In genomic region chr7:50780436-50780835, GRCh38 we compare ENCODE assay signal across 25 cellular contexts. TPM values are rescaled to one million over a fixed set of nuclear protein-coding genes. Genes with fewer than 3 reads are reported as not detected.
DNase-seq lines count a peak whose midpoint lies in the region; ATAC-seq, FAIRE-seq and TF ChIP-seq lines count a peak whose summit lies in the region.
"Had no signal": no experiment of that assay in that cellular context is flagged by ENCODE, and none has a peak within 500 bp of the region (broad histone marks: within the 10 kb centered on the region; RNA-seq: fewer than 3 reads in every experiment).

No MANE protein-coding gene starts in this region.

- peaks cover 12% of the 10 kb centered on the region for H3K27me3 Mint-ChIP-seq in activated naive CD4-positive, alpha-beta T cell treated with anti-CD3 and anti-CD28 coated beads, Interleukin-2, amount 50 U/mL, for 24 hours

- peaks cover 4% of the 10 kb centered on the region for H3K4me1 ChIP-seq in endothelial cell of umbilical vein (ENCODE audit: control insufficient read depth, extremely low read depth, insufficient read depth, low read length)

- no peak for TF ChIP-seq EP300 in neural cell (conservative IDR thresholded peaks at IDR 0.05; ENCODE audit: poor library complexity, severe bottlenecking)

- TF ChIP-seq POLR2A in endothelial cell of umbilical vein (IDR thresholded peaks at IDR 0.05; ENCODE audit: low read depth, low read length): no peak

- no peak for DNase-seq in activated naive CD4-positive, alpha-beta T cell treated with anti-CD3 and anti-CD28 coated beads, Interleukin-2, amount 50 U/mL, for 72 hours (ENCODE audit: low spot score in 2 of 2)
- no peak for DNase-seq in endothelial cell of umbilical vein (ENCODE audit: low read depth, low spot score)
- DNase-seq in D721Med (ENCODE audit: insufficient read length, low spot score): no peak
- DNase-seq in AG20443 (ENCODE audit: low spot score): no peak
- DNase-seq: CD8-positive, alpha-beta memory T cell; DND-41; H7; Karpas-422; NCI-H1092; NCI-H1417 treated with DMSO at 0.1 percent for 48 hours; NCI-H1694 treated with DMSO at 0.1 percent for 48 hours; NCI-H2081; NCI-H2171 treated with DMSO at 0.1 percent for 48 hours; NCI-H524 treated with DMSO at 0.1 percent for 48 hours; NCI-H774; SIG-M5 had no signal

- no peak for ATAC-seq in activated naive CD4-positive, alpha-beta T cell treated with anti-CD3 and anti-CD28 coated beads, Interleukin-2, amount 50 U/mL, for 72 hours
- ATAC-seq in HG03025 (IDR thresholded peaks at IDR 0.05; ENCODE audit: low FRiP score, unreplicated experiment): no peak
- ATAC-seq: HepG2 had no signal

- H2AFZ ChIP-seq in endothelial cell of umbilical vein (ENCODE audit: low read depth, low read length) (no peak overlapping the region), neural cell (ENCODE audit: low read depth, low read length) (no peak overlapping the region)

- H3K27ac ChIP-seq in endothelial cell of umbilical vein (ENCODE audit: insufficient read depth, low read depth, low read length) (no peak overlapping the region), neural cell (ENCODE audit: low read length) (no peak overlapping the region)
- H3K27ac ChIP-seq: SK-N-MC had no signal

- H3K9ac ChIP-seq in endothelial cell of umbilical vein (replicated peaks; ENCODE audit: extremely low read depth, insufficient read depth, low read length): no peak overlapping the region
- no peak overlapping the region for H3K9ac ChIP-seq in neural cell (ENCODE audit: low read length)

- CTCF ChIA-PET in endothelial cell of umbilical vein (lab: Charles Lee): interaction anchor here (1.9 kb wide), 1 partner anchor 361 kb away, joined by 5 read pairs; no protein-coding TSS in a partner anchor

- TF ChIP-seq CTCF in endothelial cell of umbilical vein (IDR thresholded peaks at IDR 0.05; ENCODE audit: extremely low read depth in 1 of 2, insufficient read depth in 1 of 2, low read depth in 1 of 2, low read length in 2 of 2) (no peak), neural cell (IDR thresholded peaks at IDR 0.05; ENCODE audit: poor library complexity, severe bottlenecking) (no peak), D721Med (IDR thresholded peaks at IDR 0.05; ENCODE audit: insufficient read depth, missing control alignments) (no peak)

- no TSS peak for BruUV-seq in endothelial cell of umbilical vein (replicated peaks; lab: Mats Ljungman, UMichigan)

- peaks cover 26% of the 10 kb centered on the region for H3K4me1 Mint-ChIP-seq in activated naive CD4-positive, alpha-beta T cell treated with anti-CD3 and anti-CD28 coated beads, Interleukin-2, amount 50 U/mL, for 24 hours

- H3K4me3 Mint-ChIP-seq in activated naive CD4-positive, alpha-beta T cell treated with anti-CD3 and anti-CD28 coated beads, Interleukin-2, amount 50 U/mL, for 24 hours: peak overlapping the region; percentile 76

- peak; percentile 33 for FAIRE-seq in endothelial cell of umbilical vein (lab: Jason Lieb, UNC)
- FAIRE-seq in D721Med (lab: Jason Lieb, UNC): no peak
- FAIRE-seq: A204.1, GM12892, GM19239, HepG2, RCC 7860 had no signal

- H3K9me2 ChIP-seq in neural cell (ENCODE audit: insufficient read depth, low read length): no peaks in the 10 kb centered on the region

- no peak overlapping the region for H3K4me3 ChIP-seq in endothelial cell of umbilical vein (replicated peaks in 1 of 3; ENCODE audit: insufficient read depth in 1 of 3, low read depth in 1 of 3, low read length in 3 of 3)
- H3K4me3 ChIP-seq in neural cell (ENCODE audit: low read length): peak overlapping the region; percentile 69
- H3K4me3 ChIP-seq: SK-N-MC had no signal

- H3K4me2 ChIP-seq in endothelial cell of umbilical vein (ENCODE audit: insufficient read depth, low read length) (no peak overlapping the region), neural cell (ENCODE audit: low read length) (peak overlapping the region; percentile 19)

- no peaks in the 10 kb centered on the region for H3K9me3 ChIP-seq in endothelial cell of umbilical vein (replicated peaks; ENCODE audit: control insufficient read depth, insufficient read depth, low read length)
- H3K9me3 ChIP-seq in neural cell (ENCODE audit: low read length): no peaks in the 10 kb centered on the region

- H3K9me3 Mint-ChIP-seq in activated naive CD4-positive, alpha-beta T cell treated with anti-CD3 and anti-CD28 coated beads, Interleukin-2, amount 50 U/mL, for 24 hours: no peaks in the 10 kb centered on the region
- H3K9me3 Mint-ChIP-seq in activated naive CD4-positive, alpha-beta T cell treated with anti-CD3 and anti-CD28 coated beads, Interleukin-2, amount 50 U/mL, for 72 hours: peaks cover 0 to 3% of the 10 kb centered on the region in 2 donors

- peaks cover 99% of the 10 kb centered on the region for H3K79me2 ChIP-seq in endothelial cell of umbilical vein (ENCODE audit: control insufficient read depth, insufficient read depth, low read length)
- peaks cover 89% of the 10 kb centered on the region for H3K79me2 ChIP-seq in neural cell (replicated peaks; ENCODE audit: insufficient read depth, low read length)

- no peaks in the 10 kb centered on the region for H3K9me1 ChIP-seq in endothelial cell of umbilical vein (replicated peaks; ENCODE audit: control insufficient read depth, extremely low read depth, insufficient read depth, low read length)

- no peaks in the 10 kb centered on the region for H3F3A ChIP-seq in neural cell (ENCODE audit: insufficient read depth, low read length, poor library complexity, severe bottlenecking)

- no peak overlapping the region for H3K27ac Mint-ChIP-seq in activated naive CD4-positive, alpha-beta T cell treated with anti-CD3 and anti-CD28 coated beads, Interleukin-2, amount 50 U/mL, for 24 hours
- H3K27ac Mint-ChIP-seq in activated naive CD4-positive, alpha-beta T cell treated with anti-CD3 and anti-CD28 coated beads, Interleukin-2, amount 50 U/mL, for 72 hours: no peak overlapping the region

- no peak for TF ChIP-seq RAD21 in neural cell (conservative IDR thresholded peaks at IDR 0.05)

- H4K20me1 ChIP-seq in endothelial cell of umbilical vein (replicated peaks; ENCODE audit: control insufficient read depth, extremely low read depth, insufficient read depth, low read length): peaks cover 8% of the 10 kb centered on the region
- no peaks in the 10 kb centered on the region for H4K20me1 ChIP-seq in neural cell (ENCODE audit: insufficient read depth)

- H3K36me3 ChIP-seq in endothelial cell of umbilical vein (ENCODE audit: control insufficient read depth in 2 of 2, extremely low read depth in 1 of 2, insufficient read depth in 2 of 2, low read length in 2 of 2) (peaks cover 0 to 3% of the 10 kb centered on the region in 2 experiments), neural cell (ENCODE audit: insufficient read depth, low read length) (no peaks in the 10 kb centered on the region)

- intact Hi-C loops in endothelial cell of umbilical vein (cut with micrococcal nuclease): no loop called here

- dilution Hi-C loops in endothelial cell of umbilical vein (cut with MboI; ENCODE audit: extremely low pct_ligation_motif_present, low sequenced_read_pairs): no loop called here

- POLR2A ChIA-PET in endothelial cell of umbilical vein (lab: Charles Lee): no interaction called here

- H3K36me3 Mint-ChIP-seq in activated naive CD4-positive, alpha-beta T cell treated with anti-CD3 and anti-CD28 coated beads, Interleukin-2, amount 50 U/mL, for 24 hours: peaks cover 4% of the 10 kb centered on the region
- no peaks in the 10 kb centered on the region for H3K36me3 Mint-ChIP-seq in activated naive CD4-positive, alpha-beta T cell treated with anti-CD3 and anti-CD28 coated beads, Interleukin-2, amount 50 U/mL, for 72 hours

- H3K27me3 ChIP-seq in endothelial cell of umbilical vein (ENCODE audit: control insufficient read depth in 2 of 2, insufficient read depth in 2 of 2, low read length in 2 of 2): no peaks in the 10 kb centered on the region
- H3K27me3 ChIP-seq in neural cell (ENCODE audit: insufficient read depth, low read depth, low read length): no peaks in the 10 kb centered on the region

TF ChIP-seq in endothelial cell of umbilical vein, 7 proteins besides CTCF, POLR2A, EP300 and RAD21:
- TF ChIP-seq MYC (IDR thresholded peaks at IDR 0.05; ENCODE audit: low read depth, low read length): no peak
- TF ChIP-seq MAX (IDR thresholded peaks at IDR 0.05; ENCODE audit: insufficient read depth, insufficient read length): no peak
- no peak for TF ChIP-seq EZH2 (IDR thresholded peaks at IDR 0.05; ENCODE audit: borderline replicate concordance, low read depth, low read length, severe bottlenecking)

TF ChIP-seq in neural cell, 6 proteins besides CTCF, POLR2A, EP300 and RAD21 (continues in another document):
- TF ChIP-seq POLR2AphosphoS5 (IDR thresholded peaks at IDR 0.05) (no peak), MXI1 (conservative IDR thresholded peaks at IDR 0.05; ENCODE audit: poor library complexity, severe bottlenecking) (no peak)

RNA-seq across cellular contexts. Expression of gene GRB10, which starts 2.3 kb away (rescaled TPM):
- 1 to 10 TPM; 2.6 to 6.6 TPM for total RNA-seq in activated naive CD4-positive, alpha-beta T cell treated with anti-CD3 and anti-CD28 coated beads, Interleukin-2, amount 50 U/mL, for 72 hours
- total RNA-seq in endothelial cell of umbilical vein: 240 and 243 TPM in 2 replicates
- 36.2 and 43.7 TPM in 2 replicates for polyA plus RNA-seq in endothelial cell of umbilical vein
- 30.5 and 31.8 TPM in 2 replicates for polyA plus RNA-seq in endothelial cell of umbilical vein (2011; cell fraction: cytosol; rRNA removed)
- 127 and 138 TPM in 2 replicates for polyA plus RNA-seq in endothelial cell of umbilical vein (2011; cell fraction: nucleus; rRNA removed)
- polyA plus RNA-seq in endothelial cell of umbilical vein (2012): 81.9 and 101 TPM in 2 replicates
- polyA minus RNA-seq in endothelial cell of umbilical vein: 129 and 144 TPM in 2 replicates
- 19.9 TPM for polyA minus RNA-seq in endothelial cell of umbilical vein (2011; cell fraction: cytosol; rRNA and poly(A)+ RNA removed)
- polyA minus RNA-seq in endothelial cell of umbilical vein (2011; cell fraction: nucleus; rRNA and poly(A)+ RNA removed): 265 and 279 TPM in 2 replicates
- 62.7 and 78.4 TPM in 2 replicates for polyA plus RNA-seq in neural cell
- polyA minus RNA-seq in neural cell: 203 and 219 TPM in 2 replicates

Comparison
In these comparisons a context has a peak if more than half of its experiments do, and no peak if none do; other contexts are left out.
1. RNA of gene GRB10, which starts 2.3 kb away (total RNA-seq): 240 to 243 TPM in endothelial cell of umbilical vein; 2.6 to 6.6 TPM in activated naive CD4-positive, alpha-beta T cell treated with anti-CD3 and anti-CD28 coated beads, Interleukin-2, amount 50 U/mL, for 72 hours; every median in the first group is over 10 times any median in the second.